20 cellular contexts compared by ENCODE assay signal in the genomic region with DNA sequence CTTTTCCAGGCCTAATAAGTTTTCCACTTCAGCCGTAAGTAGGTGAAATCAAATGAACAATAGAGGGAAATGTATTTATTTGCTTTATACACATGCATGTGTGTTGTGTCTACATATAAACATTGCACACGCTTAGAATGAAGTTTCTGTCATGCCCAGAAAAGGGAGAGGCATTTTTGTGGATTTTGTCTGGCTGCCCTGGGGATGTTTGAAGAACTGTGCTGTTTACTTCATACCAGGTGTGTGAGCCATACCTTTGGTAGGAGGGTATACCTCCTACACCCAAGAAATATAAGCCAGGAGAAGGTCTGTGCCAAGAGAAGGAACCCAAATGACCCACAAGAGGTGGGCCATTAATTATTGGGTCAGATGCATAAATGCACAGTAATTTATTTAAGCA. TPM values are rescaled to one million over a fixed set of nuclear protein-coding genes. Genes with fewer than 3 reads are reported as not detected.
"Had no signal": no experiment of that assay in that cellular context is flagged by ENCODE, and none has a peak within 500 bp of the region (broad histone marks: within the 10 kb centered on the region; RNA-seq: fewer than 3 reads in every experiment).

No MANE protein-coding gene starts in this region.

- H3K27me3 Mint-ChIP-seq: activated B cell treated with CpG ODN at 0.5 μM for 24 hours; activated CD4-positive, alpha-beta memory T cell treated with anti-CD3 and anti-CD28 coated beads for 36 hours; activated naive CD8-positive, alpha-beta T cell; T-helper 17 cell had no signal

- H3K9me3 Mint-ChIP-seq: activated B cell treated with CpG ODN at 0.5 μM for 24 hours; activated CD4-positive, alpha-beta memory T cell treated with anti-CD3 and anti-CD28 coated beads for 36 hours; neural crest cell had no signal

- H3K27ac Mint-ChIP-seq: activated B cell treated with CpG ODN at 0.5 μM for 24 hours; activated CD4-positive, alpha-beta memory T cell treated with anti-CD3 and anti-CD28 coated beads for 36 hours; activated naive CD8-positive, alpha-beta T cell; T-helper 17 cell had no signal

- H3K4me3 ChIP-seq: dorsolateral prefrontal cortex, gastrocnemius medialis, left ventricle myocardium inferior, right lobe of liver, thoracic aorta had no signal

- DNase-seq: activated B cell treated with CpG ODN at 0.5 μM for 24 hours; activated CD4-positive, alpha-beta memory T cell treated with anti-CD3 and anti-CD28 coated beads for 36 hours; activated CD4-positive, alpha-beta T cell treated with anti-CD3 and anti-CD28 coated beads for 4 hours; caudate nucleus; dorsolateral prefrontal cortex; gastrocnemius medialis; head of caudate nucleus; kidney; left ventricle myocardium inferior; right lobe of liver; small intestine; stimulated activated CD4-positive, alpha-beta T cell treated with anti-CD3 and anti-CD28 coated beads, Interleukin-4, amount 100 ng/mL, for 1 hour; T-helper 17 cell had no signal

- H3K4me1 Mint-ChIP-seq: activated B cell treated with CpG ODN at 0.5 μM for 24 hours, T-helper 17 cell had no signal

- ATAC-seq: gastrocnemius medialis, right lobe of liver, T-helper 17 cell had no signal

- H3K9me3 ChIP-seq: gastrocnemius medialis, left ventricle myocardium inferior, right lobe of liver, thoracic aorta had no signal

- H3K4me3 Mint-ChIP-seq: activated B cell treated with CpG ODN at 0.5 μM for 24 hours; activated CD4-positive, alpha-beta memory T cell treated with anti-CD3 and anti-CD28 coated beads for 36 hours; activated naive CD8-positive, alpha-beta T cell; neural crest cell; T-helper 17 cell had no signal

- H3K27ac ChIP-seq: dorsolateral prefrontal cortex, gastrocnemius medialis, left ventricle myocardium inferior, right lobe of liver, thoracic aorta had no signal

- H3K4me1 ChIP-seq: gastrocnemius medialis, left ventricle myocardium inferior had no signal

- H3K27me3 ChIP-seq: dorsolateral prefrontal cortex, gastrocnemius medialis, right lobe of liver had no signal

RNA-seq across cellular contexts. Expression of a gene that starts 17.6 kb away (rescaled TPM):
- total RNA-seq: activated B cell treated with CpG ODN at 0.5 μM for 24 hours; activated CD4-positive, alpha-beta memory T cell treated with anti-CD3 and anti-CD28 coated beads for 36 hours; kidney; left ventricle myocardium inferior; mononuclear cell; neural crest cell; osteoblast; pulmonary artery endothelial cell; right lobe of liver; T-helper 17 cell; thoracic aorta; ureter had no signal
